In genomic region chr3:185460719-185461350, GRCh38 we compare ENCODE assay signal across 1 cellular context.
TF ChIP-seq lines count a peak whose summit lies in the region.

No MANE protein-coding gene starts in this region.

TF ChIP-seq in H1, 55 proteins besides CTCF, POLR2A, EP300 and RAD21 (continued from another document):
- TF ChIP-seq RBBP5 (IDR thresholded peaks at IDR 0.05; ENCODE audit: borderline replicate concordance, low read depth, low read length), result no peak
- TF ChIP-seq RXRA (IDR thresholded peaks at IDR 0.05; ENCODE audit: insufficient read depth, low read depth, low read length), result no peak
- TF ChIP-seq BRCA1 (IDR thresholded peaks at IDR 0.05; ENCODE audit: low read depth, low read length), result no peak
- no peak for TF ChIP-seq POU5F1 (IDR thresholded peaks at IDR 0.05; ENCODE audit: low read depth, low read length)
- no peak for TF ChIP-seq EGR1 (IDR thresholded peaks at IDR 0.05; ENCODE audit: borderline replicate concordance, low read depth, low read length)
